Comparison of ENCODE assay signal across 8 cellular contexts in genomic region chr12:108563135-108563803, GRCh38. TPM values are rescaled to one million over a fixed set of nuclear protein-coding genes. Genes with fewer than 3 reads are reported as not detected.
A peak's percentile ranks its signal among the peaks of the same experiment; 100 is the strongest.
DNase-seq lines count a peak whose midpoint lies in the region; TF ChIP-seq lines count a peak whose summit lies in the region.

No MANE protein-coding gene starts in this region.

- H3F3A ChIP-seq in GM23248 (ENCODE audit: insufficient read depth) = peaks cover 37% of the 10 kb centered on the region

- H3K4me1 ChIP-seq in GM23248 (ENCODE audit: insufficient read depth) (peaks cover 36% of the 10 kb centered on the region), neutrophil (ENCODE audit: control insufficient read depth in 1 of 2, insufficient read depth in 1 of 2, low read depth in 1 of 2, low read length in 1 of 2) (peaks cover 36 to 38% of the 10 kb centered on the region in 2 experiments), subcutaneous abdominal adipose tissue (ENCODE audit: control insufficient read depth in 5 of 5, insufficient read depth in 5 of 5, low read length in 5 of 5) (peaks cover 11 to 72% (median 54%) of the 10 kb centered on the region in 5 donors)

- H4K20me1 ChIP-seq in GM23248 (ENCODE audit: insufficient read depth) = no peaks in the 10 kb centered on the region

- H3K9ac ChIP-seq in GM23248 (peak overlapping the region; percentile 98), subcutaneous abdominal adipose tissue (ENCODE audit: low read length in 5 of 5) (peak overlapping the region; percentile 79 to 98 (median 93))

- peak overlapping the region; percentile 98 for H3K4me3 ChIP-seq in GM23248
- H3K4me3 ChIP-seq in MG63 = peak overlapping the region; percentile 93
- peak overlapping the region; percentile 71 to 88 for H3K4me3 ChIP-seq in neutrophil (ENCODE audit: low read depth in 1 of 2, low read length in 1 of 2)
- peak overlapping the region; percentile 86 to 100 (median 95) for H3K4me3 ChIP-seq in subcutaneous abdominal adipose tissue (ENCODE audit: low read depth in 1 of 5, low read length in 5 of 5)

- peak overlapping the region; percentile 94 for H3K4me2 ChIP-seq in GM23248 (ENCODE audit: unreplicated experiment)

- WGBS in GM23248 (ENCODE audit: low coverage in 1 of 2, low lambda C conversion rate in 2 of 2, missing lambda C conversion rate in 2 of 2), 2 experiments = 1 to 2% methylated on average over 14 of the region's 14 CpGs

- peak overlapping the region; percentile 76 for H3K27ac ChIP-seq in GM23248
- H3K27ac ChIP-seq in neutrophil = peak overlapping the region; percentile 92
- peak overlapping the region; percentile 97 for H3K27ac ChIP-seq in subcutaneous abdominal adipose tissue (ENCODE audit: low read depth, low read length)

- DNase-seq in DMS 273 (lab: John Stamatoyannopoulos, UW; ENCODE audit: unreplicated experiment) (peak; percentile 93), GM23248 (peak; percentile 94), MG63 (peak; percentile 91), SHP77 treated with DMSO at 0.1 percent for 48 hours (lab: John Stamatoyannopoulos, UW) (peak; percentile 53), activated gamma-delta T cell treated with Interleukin-2 at 50 U/mL for 16 hours (peak; percentile 83), foreskin melanocyte (peak; percentile 84)

- peak; percentile 73 for TF ChIP-seq CTCF in neutrophil (IDR thresholded peaks at IDR 0.05)

- no peaks in the 10 kb centered on the region for H3K9me3 ChIP-seq in GM23248 (ENCODE audit: low read depth)
- no peaks in the 10 kb centered on the region for H3K9me3 ChIP-seq in MG63
- H3K9me3 ChIP-seq in neutrophil = no peaks in the 10 kb centered on the region
- H3K9me3 ChIP-seq in subcutaneous abdominal adipose tissue (ENCODE audit: control insufficient read depth in 5 of 5, low read length in 5 of 5) = no peaks in the 10 kb centered on the region

- H3K36me3 ChIP-seq in GM23248 (ENCODE audit: low read depth) = peaks cover 31% of the 10 kb centered on the region
- peaks cover 53% of the 10 kb centered on the region for H3K36me3 ChIP-seq in MG63
- H3K36me3 ChIP-seq in neutrophil = peaks cover 41% of the 10 kb centered on the region
- peaks cover 18 to 45% (median 39%) of the 10 kb centered on the region in 5 donors for H3K36me3 ChIP-seq in subcutaneous abdominal adipose tissue (ENCODE audit: control insufficient read depth in 5 of 5, insufficient read depth in 5 of 5, low read length in 5 of 5)

- no peaks in the 10 kb centered on the region for H3K9me2 ChIP-seq in GM23248 (ENCODE audit: insufficient read depth)

- peaks cover 53% of the 10 kb centered on the region for H3K79me2 ChIP-seq in GM23248 (ENCODE audit: insufficient read depth)

- in situ Hi-C loops in GM23248 (cut with MboI) = loop anchor here (10.0 kb wide), 2 partner anchors 242 to 532 kb away; partner anchors contain the start of genes ALKBH2 and UNG

- H3K27me3 ChIP-seq in GM23248 (replicated peaks; ENCODE audit: insufficient read depth) (no peaks in the 10 kb centered on the region), MG63 (no peaks in the 10 kb centered on the region), neutrophil (no peaks in the 10 kb centered on the region), subcutaneous abdominal adipose tissue (ENCODE audit: control insufficient read depth in 5 of 5, insufficient read depth in 4 of 5, low read length in 5 of 5) (no peaks in the 10 kb centered on the region)

- peak overlapping the region; percentile 64 for H2AFZ ChIP-seq in GM23248

RNA-seq across cellular contexts. Expression of gene ISCU, which starts 0.9 kb away (rescaled TPM):
- 145 and 159 TPM in 2 replicates for total RNA-seq in GM23248 (2014; rRNA removed; shearing (Covaris generic))
- 237 and 240 TPM in 2 replicates for polyA plus RNA-seq in GM23248 (2016; fragmentation: Nextera tagmentation; extraction: Ambion mirVana)
- 130 and 156 TPM in 2 replicates for total RNA-seq in MG63 (2014; rRNA removed; shearing (Covaris generic); ENCODE audit: low replicate concordance)

RNA-seq across cellular contexts. Expression of gene SART3, which starts 2.3 kb away (rescaled TPM):
- total RNA-seq in GM23248 (2014; rRNA removed; shearing (Covaris generic)) = 29.7 and 34.0 TPM in 2 replicates
- polyA plus RNA-seq in GM23248 (2016; fragmentation: Nextera tagmentation; extraction: Ambion mirVana) = 20.5 and 20.8 TPM in 2 replicates
- total RNA-seq in MG63 (2014; rRNA removed; shearing (Covaris generic); ENCODE audit: low replicate concordance) = 27.6 and 62.9 TPM in 2 replicates

RNA-seq across cellular contexts. Expression of gene TMEM119, which starts 34.6 kb away (rescaled TPM):
- 58.6 and 93.2 TPM in 2 replicates for total RNA-seq in GM23248 (2014; rRNA removed; shearing (Covaris generic))
- polyA plus RNA-seq in GM23248 (2016; fragmentation: Nextera tagmentation; extraction: Ambion mirVana) = 55.5 and 58.1 TPM in 2 replicates
- total RNA-seq in MG63 (2014; rRNA removed; shearing (Covaris generic); ENCODE audit: low replicate concordance) = 24.2 and 31.2 TPM in 2 replicates

RNA-seq across cellular contexts. Expression of gene FICD, which starts 48.2 kb away (rescaled TPM):
- 8.6 and 9.4 TPM in 2 replicates for total RNA-seq in GM23248 (2014; rRNA removed; shearing (Covaris generic))
- polyA plus RNA-seq in GM23248 (2016; fragmentation: Nextera tagmentation; extraction: Ambion mirVana) = 11.6 TPM in 2 replicates
- total RNA-seq in MG63 (2014; rRNA removed; shearing (Covaris generic); ENCODE audit: low replicate concordance) = 0.62 and 1.6 TPM in 2 replicates

Comparison
In these comparisons a context has a peak if more than half of its experiments do, and no peak if none do; other contexts are left out.
1. Peak in every context shown above with its lines: DNase-seq, H3K4me3 ChIP-seq and H3K27ac ChIP-seq.